In genomic region chr4:15963001-15963451, GRCh38 we compare ENCODE assay signal across 7 cellular contexts. TPM values are rescaled to one million over a fixed set of nuclear protein-coding genes. Genes with fewer than 3 reads are reported as not detected.
A peak's percentile ranks its signal among the peaks of the same experiment; 100 is the strongest.
DNase-seq lines count a peak whose midpoint lies in the region; ATAC-seq and TF ChIP-seq lines count a peak whose summit lies in the region.

A gene with protein sequence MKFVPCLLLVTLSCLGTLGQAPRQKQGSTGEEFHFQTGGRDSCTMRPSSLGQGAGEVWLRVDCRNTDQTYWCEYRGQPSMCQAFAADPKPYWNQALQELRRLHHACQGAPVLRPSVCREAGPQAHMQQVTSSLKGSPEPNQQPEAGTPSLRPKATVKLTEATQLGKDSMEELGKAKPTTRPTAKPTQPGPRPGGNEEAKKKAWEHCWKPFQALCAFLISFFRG (minus strand): TSS chr4:15963175. CDS start chr4:15963129, 46 bp downstream.

- CTCF ChIA-PET in HEK293T (lab: Yijun Ruan, JAX): no interaction called here

- ATAC-seq in GM18505 (IDR thresholded peaks at IDR 0.05; ENCODE audit: unreplicated experiment): no peak

- no peaks in the 10 kb centered on the region for H4K20me1 ChIP-seq in smooth muscle cell (ENCODE audit: low read depth)

- no peaks in the 10 kb centered on the region for H3K36me3 Mint-ChIP-seq in activated T-cell treated with anti-CD3 and anti-CD28 coated beads, Interleukin-2, amount 50 U/mL, for 24 hours (ENCODE audit: low read depth)

- no peak within 1 kb of the TSS for H2AFZ ChIP-seq in smooth muscle cell (ENCODE audit: low read depth)

- no peak within 1 kb of the TSS for H3K27ac ChIP-seq in smooth muscle cell (ENCODE audit: low read depth)

- POLR2A ChIA-PET in HEK293T (lab: Yijun Ruan, JAX): no interaction called here

- H3K4me2 ChIP-seq in smooth muscle cell: no peak within 1 kb of the TSS

- peak within 1 kb of the TSS; percentile 58 for H3K4me3 Mint-ChIP-seq in activated T-cell treated with anti-CD3 and anti-CD28 coated beads, Interleukin-2, amount 50 U/mL, for 24 hours

- H3K79me2 ChIP-seq in smooth muscle cell (ENCODE audit: low read depth): no peaks in the 10 kb centered on the region

- H3K27me3 ChIP-seq in smooth muscle cell (ENCODE audit: low read depth): no peaks in the 10 kb centered on the region

- no peak within 1 kb of the TSS for H3K4me3 ChIP-seq in smooth muscle cell

- H3K27me3 Mint-ChIP-seq in activated T-cell treated with anti-CD3 and anti-CD28 coated beads, Interleukin-2, amount 50 U/mL, for 24 hours: peaks cover 7% of the 10 kb centered on the region

- TF ChIP-seq CTCF in GM10266 (IDR thresholded peaks at IDR 0.05; ENCODE audit: control insufficient read depth, insufficient read depth, low read depth, missing control alignments): peak; percentile 41
- TF ChIP-seq CTCF in smooth muscle cell (IDR thresholded peaks at IDR 0.05; ENCODE audit: borderline replicate concordance, insufficient read depth, poor library complexity, severe bottlenecking): peak; percentile 57

- H3K4me1 ChIP-seq in smooth muscle cell (ENCODE audit: low read depth): no peaks in the 10 kb centered on the region

- no peaks in the 10 kb centered on the region for H3K9me3 ChIP-seq in smooth muscle cell (replicated peaks; ENCODE audit: low read depth)

- peak within 1 kb of the TSS; percentile 77 for H3K27ac Mint-ChIP-seq in activated T-cell treated with anti-CD3 and anti-CD28 coated beads, Interleukin-2, amount 50 U/mL, for 24 hours

- no peak within 1 kb of the TSS for H3K9ac ChIP-seq in smooth muscle cell (ENCODE audit: low read depth)

- H3K4me1 Mint-ChIP-seq in activated T-cell treated with anti-CD3 and anti-CD28 coated beads, Interleukin-2, amount 50 U/mL, for 24 hours (ENCODE audit: low read depth): peaks cover 41% of the 10 kb centered on the region

- no peak for TF ChIP-seq POLR2A in GM18505 (IDR thresholded peaks at IDR 0.05; ENCODE audit: borderline replicate concordance, extremely low read depth, insufficient read depth, insufficient read length)

- WGBS in smooth muscle cell (ENCODE audit: low lambda C conversion rate): 46% methylated on average over 9 of the region's 9 CpGs

- peaks cover 4% of the 10 kb centered on the region for H3K9me3 Mint-ChIP-seq in activated T-cell treated with anti-CD3 and anti-CD28 coated beads, Interleukin-2, amount 50 U/mL, for 24 hours

- H3F3A ChIP-seq in smooth muscle cell (ENCODE audit: low read depth): no peaks in the 10 kb centered on the region

- H3K36me3 ChIP-seq in smooth muscle cell (ENCODE audit: low read depth): no peaks in the 10 kb centered on the region

- no peak for DNase-seq in GM10266 (ENCODE audit: extremely low spot score)
- DNase-seq in HEK293T (ENCODE audit: extremely low spot score): peak; percentile 57
- DNase-seq in NCI-H82 treated with DMSO at 0.1 percent for 48 hours (lab: John Stamatoyannopoulos, UW; ENCODE audit: unreplicated experiment): peak; percentile 9
- peak; percentile 72 for DNase-seq in activated T-cell treated with anti-CD3 and anti-CD28 coated beads, Interleukin-2, amount 50 U/mL, for 24 hours
- peak; percentile 46 for DNase-seq in germinal center (ENCODE audit: low spot score)
- peak; percentile 17 for DNase-seq in smooth muscle cell (lab: John Stamatoyannopoulos, UW; ENCODE audit: unreplicated experiment)

TF ChIP-seq in HEK293T, 16 proteins besides CTCF, POLR2A, EP300 and RAD21:
- no peak for TF ChIP-seq CTBP1 (IDR thresholded peaks at IDR 0.05; ENCODE audit: borderline replicate concordance)
- no peak for TF ChIP-seq TARDBP (IDR thresholded peaks at IDR 0.05)

RNA-seq across cellular contexts. Expression of the gene that starts here (rescaled TPM):
- total RNA-seq in smooth muscle cell: not detected in 2 replicates
- polyA plus RNA-seq in smooth muscle cell: not detected in 2 replicates

Comparison
In these comparisons a context has a peak if more than half of its experiments do, and no peak if none do; other contexts are left out.
1. Peak in DNase-seq in smooth muscle cell; RNA of the gene not detected or under 1 TPM.